In genomic region chr1:20100632-20101355, GRCh38 we compare ENCODE assay signal across 8 cellular contexts. TPM values are rescaled to one million over a fixed set of nuclear protein-coding genes. Genes with fewer than 3 reads are reported as not detected.
DNase-seq lines count a peak whose midpoint lies in the region; ATAC-seq, FAIRE-seq and TF ChIP-seq lines count a peak whose summit lies in the region.

No MANE protein-coding gene starts in this region.

- POLR2A ChIA-PET in A549 (lab: Yijun Ruan, JAX) = no interaction called here

- no peak for TF ChIP-seq POLR2A in A549 (IDR thresholded peaks at IDR 0.05; ENCODE audit: low read length)
- no peak for TF ChIP-seq POLR2A in ovary (IDR thresholded peaks at IDR 0.05)

- DNase-seq in A549 (ENCODE audit: low read depth in 1 of 2, low spot score in 1 of 2) = peak; percentile 34 to 42
- DNase-seq in GM12864 (ENCODE audit: low read depth) = no peak
- DNase-seq in NCI-H2107 (lab: John Stamatoyannopoulos, UW) = peak; percentile 3
- peak; percentile 54 for DNase-seq in activated CD8-positive, alpha-beta memory T cell treated with anti-CD3 and anti-CD28 coated beads, Interleukin-2, amount 50 U/mL, for 48 hours
- peak; percentile 47 for DNase-seq in foreskin melanocyte
- peak; percentile 48 to 69 (median 53) for DNase-seq in ovary

- H3K4me2 ChIP-seq in A549 = no peak overlapping the region

- TF ChIP-seq CTCF in A549 (IDR thresholded peaks at IDR 0.05) (peak; percentile 48), GM12864 (IDR thresholded peaks at IDR 0.05; ENCODE audit: low read depth, low read length, missing control alignments) (peak; percentile 86), ovary (IDR thresholded peaks at IDR 0.05) (peak in 2 of 3 donors; percentile 79 to 80)

- ATAC-seq in A549 (peak; percentile 90 to 94), GM18520 (IDR thresholded peaks at IDR 0.05; ENCODE audit: unreplicated experiment) (no peak), HG03139 (IDR thresholded peaks at IDR 0.05; ENCODE audit: unreplicated experiment) (no peak)

- H3K4me1 ChIP-seq in A549 (no peaks in the 10 kb centered on the region), ovary (ENCODE audit: insufficient read depth) (no peaks in the 10 kb centered on the region)

- no peak overlapping the region for H3K4me3 ChIP-seq in A549
- H3K4me3 ChIP-seq in GM12864 (ENCODE audit: low read depth, low read length) = no peak overlapping the region
- no peak overlapping the region for H3K4me3 ChIP-seq in ovary

- no peaks in the 10 kb centered on the region for H3K27me3 ChIP-seq in ovary

- H3K9me3 ChIP-seq in A549 (peaks cover 11% of the 10 kb centered on the region; the same call in 1 of the 3 replicates), ovary (no peaks in the 10 kb centered on the region)

- TF ChIP-seq EP300 in A549 (IDR thresholded peaks at IDR 0.05) (no peak), ovary (IDR thresholded peaks at IDR 0.05) (no peak)

- CTCF ChIA-PET in A549 (lab: Yijun Ruan, JAX) = interaction anchor here (0.7 to 4.8 kb wide), 18 partner anchors 9 to 393 kb away, joined by 3 to 54 read pairs (median 4); no protein-coding TSS in a partner anchor

- 10% methylated on average over 6 of the region's 14 CpGs for WGBS in A549 (ENCODE audit: missing lambda C conversion rate)
- 40 to 44% (median 43%) methylated on average over 14 of the region's 14 CpGs for WGBS in ovary, 3 donors

- intact Hi-C loops in ovary (cut with DNase I) = loop anchor here in 1 of 4 donors (5.0 kb wide), 1 partner anchor 47 kb away; no protein-coding TSS in a partner anchor

- no peak for FAIRE-seq in A549 (lab: Jason Lieb, UNC)

- H3K27ac ChIP-seq in A549 (no peak overlapping the region), ovary (no peak overlapping the region)

- no peaks in the 10 kb centered on the region for H3K36me3 ChIP-seq in ovary

- peak; percentile 65 to 71 for TF ChIP-seq RAD21 in A549 (conservative IDR thresholded peaks at IDR 0.05 in 1 of 2, IDR thresholded peaks at IDR 0.05 in 1 of 2)

TF ChIP-seq in A549, 52 proteins besides CTCF, POLR2A, EP300 and RAD21:
- TF ChIP-seq SMC3 (IDR thresholded peaks at IDR 0.05) = peak; percentile 65
- TF ChIP-seq TFCP2L1 (CRISPR knock-in tag; IDR thresholded peaks at IDR 0.05) = no peak

RNA-seq across cellular contexts. Expression of gene PLA2G2D, which starts 18.5 kb away (rescaled TPM):
- polyA plus RNA-seq in A549 (2011; rRNA removed) = not detected in 2 replicates
- polyA plus RNA-seq in A549 (2012; cell fraction: cytosol; rRNA removed) = not detected in 2 replicates
- not detected in 2 replicates for polyA plus RNA-seq in A549 (2012; cell fraction: nucleus; rRNA removed)
- not detected in 3 replicates for polyA plus RNA-seq in A549 (2017; fragmentation: RNase III; extraction: RNeasy Plus Mini Kit Qiagen cat#74134 plus additional on column Dnase treatment)
- polyA minus RNA-seq in A549 (2011; rRNA and poly(A)+ RNA removed) = not detected in 2 replicates
- total RNA-seq in ovary = under 1 TPM in 2 of 7 donors, not detected in 5; 0.12 TPM
- 1 to 10 TPM in 1 of 2 donors, not detected in 1; 2.1 TPM for polyA plus RNA-seq in ovary

RNA-seq across cellular contexts. Expression of gene PLA2G5, which starts 30.8 kb away (rescaled TPM):
- polyA plus RNA-seq in A549 (2011; rRNA removed) = not detected in 2 replicates
- polyA plus RNA-seq in A549 (2012; cell fraction: cytosol; rRNA removed) = not detected in 2 replicates
- polyA plus RNA-seq in A549 (2012; cell fraction: nucleus; rRNA removed) = not detected in 2 replicates
- polyA plus RNA-seq in A549 (2017; fragmentation: RNase III; extraction: RNeasy Plus Mini Kit Qiagen cat#74134 plus additional on column Dnase treatment) = not detected in 3 replicates
- polyA minus RNA-seq in A549 (2011; rRNA and poly(A)+ RNA removed) = not detected in 2 replicates
- 100 to 1,000 TPM in 3 of 7 donors, 10 to 100 TPM in 4; 19.3 to 141 (median 67.4) TPM for total RNA-seq in ovary
- 100 to 1,000 TPM in 1 of 2 donors, 10 to 100 TPM in 1; 29.7 to 100 TPM for polyA plus RNA-seq in ovary

RNA-seq across cellular contexts. Expression of gene PLA2G2F, which starts 38.3 kb away (rescaled TPM):
- not detected in 2 replicates for polyA plus RNA-seq in A549 (2011; rRNA removed)
- polyA plus RNA-seq in A549 (2012; cell fraction: cytosol; rRNA removed) = not detected in 2 replicates
- not detected in 2 replicates for polyA plus RNA-seq in A549 (2012; cell fraction: nucleus; rRNA removed)
- not detected in 3 replicates for polyA plus RNA-seq in A549 (2017; fragmentation: RNase III; extraction: RNeasy Plus Mini Kit Qiagen cat#74134 plus additional on column Dnase treatment)
- polyA minus RNA-seq in A549 (2011; rRNA and poly(A)+ RNA removed) = not detected in 2 replicates
- under 1 TPM in 3 of 7 donors, not detected in 4; 0.08 to 0.30 (median 0.15) TPM for total RNA-seq in ovary
- polyA plus RNA-seq in ovary = under 1 TPM in 1 of 2 donors, not detected in 1; 0.02 TPM

Comparison
In these comparisons a context has a peak if more than half of its experiments do, and no peak if none do; other contexts are left out.
1. ATAC-seq: peak in A549 (2 of 2); none in GM18520 (single experiment) and HG03139 (single experiment).
2. RNA of gene PLA2G5, which starts 30.8 kb away (polyA plus RNA-seq): 29.7 to 100 TPM in ovary; not detected in A549; every median in the first group is over 10 times any median in the second.
3. Peak in every context shown above with its lines, with median percentiles within 50 percentile points of each other: CTCF ChIP-seq.